1 cellular context compared by ENCODE assay signal in genomic region chrX:2552621-2553297, GRCh38.
A peak's percentile ranks its signal among the peaks of the same experiment; 100 is the strongest.
TF ChIP-seq lines count a peak whose summit lies in the region.

No MANE protein-coding gene starts in this region.

TF ChIP-seq in HepG2, 621 proteins besides CTCF, POLR2A, EP300 and RAD21:
- TF ChIP-seq MNT (IDR thresholded peaks at IDR 0.05) (peak; percentile 60; the same call in 1 of the 2 replicates), ZNF574 (CRISPR knock-in tag; IDR thresholded peaks at IDR 0.05) (no peak)
